In genomic region chr1:145977486-145978476, GRCh38 we compare ENCODE assay signal across 9 cellular contexts. TPM values are rescaled to one million over a fixed set of nuclear protein-coding genes. Genes with fewer than 3 reads are reported as not detected.
DNase-seq lines count a peak whose midpoint lies in the region; ATAC-seq and TF ChIP-seq lines count a peak whose summit lies in the region.
"Had no signal": no experiment of that assay in that cellular context is flagged by ENCODE, and none has a peak within 500 bp of the region (broad histone marks: within the 10 kb centered on the region; RNA-seq: fewer than 3 reads in every experiment).

No MANE protein-coding gene starts in this region.

- peak overlapping the region; percentile 57 for H3K27ac ChIP-seq in CD8-positive, alpha-beta T cell (ENCODE audit: low read depth, low read length)

- H3K4me1 ChIP-seq in CD8-positive, alpha-beta T cell (ENCODE audit: insufficient read depth, low read length), result peaks cover 57% of the 10 kb centered on the region

- no peak overlapping the region for H3K27ac Mint-ChIP-seq in CD8-positive, alpha-beta T cell

- peak; percentile 37 to 85 (median 78) for DNase-seq in CD8-positive, alpha-beta T cell
- DNase-seq in NCI-H510A treated with DMSO at 0.1 percent for 48 hours (lab: John Stamatoyannopoulos, UW) (peak; percentile 95), dedifferentiated amniotic fluid mesenchymal stem cell (ENCODE audit: extremely low spot score) (peak; percentile 85), left lobe of liver (ENCODE audit: low spot score) (peak; percentile 72)
- peak; percentile 70 to 74 for DNase-seq in activated CD4-positive, alpha-beta T cell treated with anti-CD3 and anti-CD28 coated beads for 4 hours
- peak; percentile 77 for DNase-seq in stimulated activated CD4-positive, alpha-beta T cell treated with anti-CD3 and anti-CD28 coated beads, Interleukin-4, amount 100 ng/mL, for 24 hours

- H3K4me3 ChIP-seq in CD8-positive, alpha-beta T cell (ENCODE audit: low read depth, low read length), result peak overlapping the region; percentile 42

- intact Hi-C loops in CD8-positive, alpha-beta T cell (cut with DNase I, micrococcal nuclease), result loop anchor here (1.0 to 2.0 kb wide), 6 partner anchors 13 to 132 kb away; partner anchors contain the start of genes ANKRD34A (in 2 of the 2), NUDT17 (in 2 of the 2) and POLR3GL (in 2 of the 2)

- no peaks in the 10 kb centered on the region for H3K9me3 ChIP-seq in CD8-positive, alpha-beta T cell (ENCODE audit: low read length)

- H3K36me3 Mint-ChIP-seq in CD8-positive, alpha-beta T cell, result peaks cover 22% of the 10 kb centered on the region
- H3K36me3 Mint-ChIP-seq: IgD-negative memory B cell had no signal

- no peak overlapping the region for H3K4me3 Mint-ChIP-seq in CD8-positive, alpha-beta T cell

- H3K9me3 Mint-ChIP-seq in CD8-positive, alpha-beta T cell, result no peaks in the 10 kb centered on the region
- H3K9me3 Mint-ChIP-seq: IgD-negative memory B cell had no signal

- H3K36me3 ChIP-seq in CD8-positive, alpha-beta T cell (ENCODE audit: insufficient read depth, low read length), result no peaks in the 10 kb centered on the region

- CTCF ChIA-PET in CD8-positive, alpha-beta T cell (lab: Charles Lee), result interaction anchor here (0.6 to 8.4 kb wide), 37 partner anchors 11 to 149 kb away, joined by 3 to 386 read pairs (median 4); partner anchors contain the start of genes ANKRD34A, ANKRD35, HJV and ITGA10

- ATAC-seq in CD8-positive, alpha-beta T cell, result peak; percentile 43
- peak; percentile 26 for ATAC-seq in HG02973 (IDR thresholded peaks at IDR 0.05; ENCODE audit: unreplicated experiment)
- peak; percentile 79 for ATAC-seq in left lobe of liver
- ATAC-seq in HG03460 (IDR thresholded peaks at IDR 0.05; ENCODE audit: unreplicated experiment), result no peak

- POLR2A ChIA-PET in CD8-positive, alpha-beta T cell (lab: Charles Lee), result interaction anchor here (0.6 to 11.1 kb wide), 17 partner anchors 8 to 132 kb away, joined by 3 to 366 read pairs (median 4); partner anchors contain the start of genes ANKRD34A, LIX1L, NUDT17 and POLR3GL

- peaks cover 16% of the 10 kb centered on the region for H3K4me1 Mint-ChIP-seq in CD8-positive, alpha-beta T cell (ENCODE audit: low read depth)

- peak; percentile 86 for TF ChIP-seq CTCF in CD8-positive, alpha-beta T cell (IDR thresholded peaks at IDR 0.05)

- no peaks in the 10 kb centered on the region for H3K27me3 ChIP-seq in CD8-positive, alpha-beta T cell (ENCODE audit: insufficient read depth, low read length)

- H3K27me3 Mint-ChIP-seq in CD8-positive, alpha-beta T cell (ENCODE audit: low read depth), result no peaks in the 10 kb centered on the region
- H3K27me3 Mint-ChIP-seq: IgD-negative memory B cell had no signal

RNA-seq across cellular contexts. Expression of gene POLR3GL, which starts 13.3 kb away (rescaled TPM):
- 10 to 100 TPM; 12.9 to 14.4 TPM for total RNA-seq in CD8-positive, alpha-beta T cell
- 14.2 TPM for total RNA-seq in left lobe of liver

RNA-seq across cellular contexts. Expression of gene ANKRD34A, which starts 13.4 kb away (rescaled TPM):
- under 1 TPM; 0.42 to 0.62 TPM for total RNA-seq in CD8-positive, alpha-beta T cell
- 0.65 TPM for total RNA-seq in left lobe of liver

RNA-seq across cellular contexts. Expression of gene TXNIP, which starts 18.6 kb away (rescaled TPM):
- 100 to 1,000 TPM; 627 to 652 TPM for total RNA-seq in CD8-positive, alpha-beta T cell
- 66.5 TPM for total RNA-seq in left lobe of liver

RNA-seq across cellular contexts. Expression of gene LIX1L, which starts 20.0 kb away (rescaled TPM):
- total RNA-seq in CD8-positive, alpha-beta T cell, result 10 to 100 TPM; 14.7 to 16.4 TPM
- 11.4 TPM for total RNA-seq in left lobe of liver

RNA-seq across cellular contexts. Expression of gene HJV, which starts 43.8 kb away (rescaled TPM):
- not detected for total RNA-seq in CD8-positive, alpha-beta T cell
- total RNA-seq in left lobe of liver, result 110 TPM
